ENCODE assay signal across 10 cellular contexts in the genomic region with DNA sequence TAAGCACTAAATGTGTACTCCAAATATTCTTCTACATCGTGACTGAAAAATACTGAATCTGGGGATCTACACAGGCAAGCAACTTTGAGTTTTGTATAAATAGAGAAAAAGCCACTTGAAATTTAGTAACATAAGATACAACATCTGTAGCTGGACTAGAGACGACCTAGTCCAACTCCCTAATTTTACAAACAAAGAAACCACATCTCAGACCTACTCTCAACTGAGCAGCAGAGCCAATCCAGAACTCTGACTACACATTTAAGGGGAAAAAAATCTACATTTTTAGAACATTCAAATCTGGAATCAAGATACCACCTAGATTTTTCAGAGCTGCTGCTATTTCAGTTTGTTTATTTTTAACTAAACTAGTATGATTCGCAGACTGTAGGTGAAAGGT.
A peak's percentile ranks its signal among the peaks of the same experiment; 100 is the strongest.
DNase-seq lines count a peak whose midpoint lies in the region; ATAC-seq and TF ChIP-seq lines count a peak whose summit lies in the region.
"Had no signal": no experiment of that assay in that cellular context is flagged by ENCODE, and none has a peak within 500 bp of the region (broad histone marks: within the 10 kb centered on the region; RNA-seq: fewer than 3 reads in every experiment).

No MANE protein-coding gene starts in this region.

- intact Hi-C loops in posterior vena cava (cut with DNase I): loop anchor here in 1 of 2 donors (10.0 kb wide), 1 partner anchor 83 kb away; no protein-coding TSS in a partner anchor
- intact Hi-C loops in left ventricle myocardium superior (cut with micrococcal nuclease): no loop called here

- no peak for TF ChIP-seq POLR2A in Peyer's patch (IDR thresholded peaks at IDR 0.05)

- ATAC-seq in DND-41 (ENCODE audit: insufficient read depth, low read depth): no peak
- peak; percentile 5 for ATAC-seq in GM21723 (IDR thresholded peaks at IDR 0.05; ENCODE audit: unreplicated experiment)
- no peak for ATAC-seq in HG02840 (IDR thresholded peaks at IDR 0.05; ENCODE audit: low FRiP score, unreplicated experiment)
- no peak for ATAC-seq in left ventricle myocardium superior

- peak overlapping the region; percentile 33; the same call in 1 of the 2 replicates for H3K4me2 ChIP-seq in DND-41 (ENCODE audit: insufficient read depth, low read length)

- no peaks in the 10 kb centered on the region for H4K20me1 ChIP-seq in DND-41 (ENCODE audit: insufficient read depth, low read length)

- no peaks in the 10 kb centered on the region for H3K79me2 ChIP-seq in DND-41 (ENCODE audit: insufficient read depth, low read length)

- no peaks in the 10 kb centered on the region for H3K27me3 Mint-ChIP-seq in mesothelial cell of epicardium (ENCODE audit: low read depth)

- TF ChIP-seq CTCF in DND-41 (IDR thresholded peaks at IDR 0.05; ENCODE audit: borderline replicate concordance, extremely low read depth, low read length, poor library complexity, severe bottlenecking): no peak
- TF ChIP-seq CTCF in Peyer's patch (IDR thresholded peaks at IDR 0.05): no peak
- no peak for TF ChIP-seq CTCF in mesothelial cell of epicardium (IDR thresholded peaks at IDR 0.05; ENCODE audit: unreplicated experiment)

- no peak overlapping the region for H3K9ac ChIP-seq in DND-41 (ENCODE audit: low read depth, low read length)

- H3K4me3 ChIP-seq in DND-41 (ENCODE audit: low read depth in 1 of 2, low read length in 2 of 2) (no peak overlapping the region), Peyer's patch (no peak overlapping the region)
- H3K4me3 ChIP-seq: gastroesophageal sphincter had no signal

- no peak overlapping the region for H3K4me3 Mint-ChIP-seq in mesothelial cell of epicardium

- H3K27ac Mint-ChIP-seq in mesothelial cell of epicardium: peak overlapping the region; percentile 76

- H3K4me1 Mint-ChIP-seq in mesothelial cell of epicardium: peaks cover 63% of the 10 kb centered on the region

- H3K9me3 ChIP-seq in DND-41 (ENCODE audit: insufficient read depth, low read length, severe bottlenecking) (no peaks in the 10 kb centered on the region), Peyer's patch (no peaks in the 10 kb centered on the region)
- H3K9me3 ChIP-seq: gastroesophageal sphincter had no signal

- no peaks in the 10 kb centered on the region for H3K27me3 ChIP-seq in DND-41 (ENCODE audit: insufficient read depth, low read length, poor library complexity)
- H3K27me3 ChIP-seq in Peyer's patch: no peaks in the 10 kb centered on the region
- H3K27me3 ChIP-seq: gastroesophageal sphincter had no signal

- no peaks in the 10 kb centered on the region for H3K36me3 ChIP-seq in DND-41 (ENCODE audit: insufficient read depth, low read length)
- H3K36me3 ChIP-seq in Peyer's patch: no peaks in the 10 kb centered on the region
- H3K36me3 ChIP-seq: gastroesophageal sphincter, WERI-Rb-1 had no signal

- H3K9me3 Mint-ChIP-seq in mesothelial cell of epicardium: no peaks in the 10 kb centered on the region

- DNase-seq in DND-41 (no peak), Peyer's patch (no peak), mesothelial cell of epicardium (ENCODE audit: low spot score in 2 of 2, unreplicated experiment in 2 of 2) (no peak), posterior vena cava (ENCODE audit: low spot score) (no peak), left ventricle myocardium superior (no peak), cerebellum (ENCODE audit: low spot score) (no peak)

- peak overlapping the region; percentile 64 for H3K27ac ChIP-seq in DND-41 (ENCODE audit: low read length)
- peak overlapping the region in 3 of 4 donors; percentile 13 to 55 (median 44) for H3K27ac ChIP-seq in Peyer's patch
- H3K27ac ChIP-seq: WERI-Rb-1 had no signal

- no peaks in the 10 kb centered on the region for H3K36me3 Mint-ChIP-seq in mesothelial cell of epicardium

- H3K4me1 ChIP-seq in DND-41 (ENCODE audit: insufficient read depth, low read length) (peaks cover 23% of the 10 kb centered on the region), Peyer's patch (peaks cover 0 to 26% (median 3%) of the 10 kb centered on the region in 4 donors)

- peak overlapping the region; percentile 41; the same call in 1 of the 2 replicates for H2AFZ ChIP-seq in DND-41 (ENCODE audit: low read depth, low read length)
